1 cellular context compared by ENCODE assay signal in genomic region chr15:50046868-50047267, GRCh38.
TF ChIP-seq lines count a peak whose summit lies in the region.

No MANE protein-coding gene starts in this region.

TF ChIP-seq in SK-N-SH, 30 proteins besides CTCF, POLR2A, EP300 and RAD21:
- TF ChIP-seq REST (IDR thresholded peaks at IDR 0.05; ENCODE audit: low read depth, low read length) = no peak
- TF ChIP-seq, protein P1, sequence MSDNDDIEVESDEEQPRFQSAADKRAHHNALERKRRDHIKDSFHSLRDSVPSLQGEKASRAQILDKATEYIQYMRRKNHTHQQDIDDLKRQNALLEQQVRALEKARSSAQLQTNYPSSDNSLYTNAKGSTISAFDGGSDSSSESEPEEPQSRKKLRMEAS (IDR thresholded peaks at IDR 0.05; ENCODE audit: low read depth) = no peak
- TF ChIP-seq USF2 (IDR thresholded peaks at IDR 0.05; ENCODE audit: borderline replicate concordance, low read depth, low read length) = no peak
- 0 out of 2 replicates have a peak, but pooled peaks have one; percentile 20 for TF ChIP-seq TCF12 (IDR thresholded peaks at IDR 0.05)
- TF ChIP-seq RCOR1 (IDR thresholded peaks at IDR 0.05; ENCODE audit: low read length) = no peak
- TF ChIP-seq RXRA (IDR thresholded peaks at IDR 0.05; ENCODE audit: borderline replicate concordance, low read depth) = no peak
- no peak for TF ChIP-seq NRF1 (IDR thresholded peaks at IDR 0.05; ENCODE audit: low read depth, low read length)
- no peak for TF ChIP-seq IRF3 (IDR thresholded peaks at IDR 0.05; ENCODE audit: low read depth, low read length)
- no peak for TF ChIP-seq MXI1 (IDR thresholded peaks at IDR 0.05; ENCODE audit: low read depth, low read length)
